In genomic region chr10:62067560-62067959, GRCh38 we compare ENCODE assay signal across 23 cellular contexts.
DNase-seq lines count a peak whose midpoint lies in the region; ATAC-seq and TF ChIP-seq lines count a peak whose summit lies in the region.
"Had no signal": no experiment of that assay in that cellular context is flagged by ENCODE, and none has a peak within 500 bp of the region (broad histone marks: within the 10 kb centered on the region; RNA-seq: fewer than 3 reads in every experiment).

No MANE protein-coding gene starts in this region.

- H3K36me3 ChIP-seq in lung (ENCODE audit: control insufficient read depth in 2 of 2, insufficient read depth in 2 of 2, low read length in 2 of 2), result peaks cover 6 to 19% of the 10 kb centered on the region in 2 donors
- peaks cover 24% of the 10 kb centered on the region for H3K36me3 ChIP-seq in upper lobe of right lung
- H3K36me3 ChIP-seq: colonic mucosa had no signal

- H3K4me1 ChIP-seq in lung (ENCODE audit: control insufficient read depth in 2 of 2, insufficient read depth in 2 of 2, low read length in 2 of 2) (peaks cover 0 to 37% of the 10 kb centered on the region in 2 donors), upper lobe of right lung (peaks cover 8% of the 10 kb centered on the region)
- H3K4me1 ChIP-seq: colonic mucosa, Peyer's patch had no signal

- no peak for ATAC-seq in lung (ENCODE audit: insufficient read depth, low FRiP score)
- no peak for ATAC-seq in upper lobe of right lung
- ATAC-seq in effector memory CD8-positive, alpha-beta T cell (replicated peaks), result no peak
- no peak for ATAC-seq in HG03045 (IDR thresholded peaks at IDR 0.05; ENCODE audit: unreplicated experiment)
- ATAC-seq: WTC11 had no signal

- 97 to 100% methylated on average over 1 of the region's 1 CpG for WGBS in lung, 2 donors

- CTCF ChIA-PET in activated CD4-positive, alpha-beta memory T cell treated with anti-CD3 and anti-CD28 coated beads, Interleukin-2, amount 10 ng/mL, durations not matched to agents 7 days and 5 days (lab: Charles Lee), result no interaction called here

- H3K36me3 Mint-ChIP-seq in activated naive CD4-positive, alpha-beta T cell treated with anti-CD3 and anti-CD28 coated beads, Interleukin-2, amount 50 U/mL, for 24 hours, result peaks cover 51% of the 10 kb centered on the region
- peaks cover 95% of the 10 kb centered on the region for H3K36me3 Mint-ChIP-seq in activated CD4-positive, alpha-beta memory T cell treated with anti-CD3 and anti-CD28 coated beads, Interleukin-2, amount 10 ng/mL, durations not matched to agents 7 days and 5 days (ENCODE audit: low read depth)
- H3K36me3 Mint-ChIP-seq in effector memory CD8-positive, alpha-beta T cell (ENCODE audit: insufficient read depth), result peaks cover 47% of the 10 kb centered on the region
- H3K36me3 Mint-ChIP-seq: WTC11 had no signal

- H3K27ac Mint-ChIP-seq in activated naive CD4-positive, alpha-beta T cell treated with anti-CD3 and anti-CD28 coated beads, Interleukin-2, amount 50 U/mL, for 24 hours, result peak overlapping the region; percentile 35
- H3K27ac Mint-ChIP-seq in activated CD4-positive, alpha-beta memory T cell treated with anti-CD3 and anti-CD28 coated beads, Interleukin-2, amount 10 ng/mL, durations not matched to agents 7 days and 5 days, result peak overlapping the region; percentile 16
- peak overlapping the region in 1 of 2 donors; percentile 46 for H3K27ac Mint-ChIP-seq in effector memory CD8-positive, alpha-beta T cell
- H3K27ac Mint-ChIP-seq: brain, nephron, WTC11 had no signal

- H3K27ac ChIP-seq in lung (ENCODE audit: low read depth in 1 of 2, low read length in 1 of 2), result peak overlapping the region; percentile 33 to 76
- peak overlapping the region; percentile 58 for H3K27ac ChIP-seq in upper lobe of right lung
- H3K27ac ChIP-seq: colonic mucosa, HL-60, Peyer's patch, SJSA1 had no signal

- TF ChIP-seq CTCF in lung (IDR thresholded peaks at IDR 0.05; ENCODE audit: control extremely low read depth, extremely low read depth) (no peak), upper lobe of right lung (IDR thresholded peaks at IDR 0.05) (no peak)

- no peaks in the 10 kb centered on the region for H3K27me3 Mint-ChIP-seq in activated naive CD4-positive, alpha-beta T cell treated with anti-CD3 and anti-CD28 coated beads, Interleukin-2, amount 50 U/mL, for 24 hours
- H3K27me3 Mint-ChIP-seq in activated CD4-positive, alpha-beta memory T cell treated with anti-CD3 and anti-CD28 coated beads, Interleukin-2, amount 10 ng/mL, durations not matched to agents 7 days and 5 days, result no peaks in the 10 kb centered on the region
- no peaks in the 10 kb centered on the region for H3K27me3 Mint-ChIP-seq in effector memory CD8-positive, alpha-beta T cell
- H3K27me3 Mint-ChIP-seq: brain had no signal

- H3K9me3 ChIP-seq in lung (ENCODE audit: control insufficient read depth in 2 of 2, insufficient read depth in 1 of 2, low read length in 1 of 2), result no peaks in the 10 kb centered on the region
- H3K9me3 ChIP-seq in upper lobe of right lung, result no peaks in the 10 kb centered on the region
- H3K9me3 ChIP-seq: colonic mucosa, Peyer's patch, SJSA1, stomach had no signal

- POLR2A ChIA-PET in activated CD4-positive, alpha-beta memory T cell treated with anti-CD3 and anti-CD28 coated beads, Interleukin-2, amount 10 ng/mL, durations not matched to agents 7 days and 5 days (lab: Charles Lee), result interaction anchor here (1.5 to 14.7 kb wide), 2 partner anchors 11 to 16 kb away, joined by 4 to 216 read pairs; no protein-coding TSS in a partner anchor

- H3K4me1 Mint-ChIP-seq in activated naive CD4-positive, alpha-beta T cell treated with anti-CD3 and anti-CD28 coated beads, Interleukin-2, amount 50 U/mL, for 24 hours, result peaks cover 69% of the 10 kb centered on the region
- peaks cover 83% of the 10 kb centered on the region for H3K4me1 Mint-ChIP-seq in activated CD4-positive, alpha-beta memory T cell treated with anti-CD3 and anti-CD28 coated beads, Interleukin-2, amount 10 ng/mL, durations not matched to agents 7 days and 5 days
- peaks cover under 1 to 5% of the 10 kb centered on the region in 2 donors for H3K4me1 Mint-ChIP-seq in effector memory CD8-positive, alpha-beta T cell (ENCODE audit: low read depth in 2 of 2)

- H3K27me3 ChIP-seq in lung (ENCODE audit: control insufficient read depth, insufficient read depth) (no peaks in the 10 kb centered on the region), upper lobe of right lung (no peaks in the 10 kb centered on the region)
- H3K27me3 ChIP-seq: colonic mucosa, Peyer's patch, SJSA1, stomach had no signal

- intact Hi-C loops in upper lobe of right lung (cut with DNase I), result no loop called here

- H3K9me3 Mint-ChIP-seq in activated naive CD4-positive, alpha-beta T cell treated with anti-CD3 and anti-CD28 coated beads, Interleukin-2, amount 50 U/mL, for 24 hours, result no peaks in the 10 kb centered on the region
- H3K9me3 Mint-ChIP-seq in activated CD4-positive, alpha-beta memory T cell treated with anti-CD3 and anti-CD28 coated beads, Interleukin-2, amount 10 ng/mL, durations not matched to agents 7 days and 5 days, result no peaks in the 10 kb centered on the region
- no peaks in the 10 kb centered on the region for H3K9me3 Mint-ChIP-seq in effector memory CD8-positive, alpha-beta T cell
- H3K9me3 Mint-ChIP-seq: brain, nephron, WTC11 had no signal

- no peak for DNase-seq in activated naive CD4-positive, alpha-beta T cell treated with Interleukin-2 at 50 U/mL for 16 hours
- no peak for DNase-seq in activated CD4-positive, alpha-beta memory T cell treated with anti-CD3 and anti-CD28 coated beads, Interleukin-2, amount 10 ng/mL, durations not matched to agents 7 days and 5 days
- DNase-seq in lung (ENCODE audit: low spot score), result no peak
- no peak for DNase-seq in upper lobe of right lung
- DNase-seq in NCI-H2196 treated with DMSO at 0.1 percent for 48 hours (lab: John Stamatoyannopoulos, UW; ENCODE audit: unreplicated experiment), result no peak
- DNase-seq in effector memory CD8-positive, alpha-beta T cell, result no peak
- DNase-seq: activated gamma-delta T cell treated with Interleukin-2 at 50 U/mL for 16 hours; colonic mucosa; DMS79 treated with DMSO at 0.1 percent for 48 hours; MV-4-11; NCI-H1694 treated with DMSO at 0.1 percent for 48 hours; Peyer's patch; posterior cingulate gyrus; small intestine; stimulated activated CD4-positive, alpha-beta T cell treated with anti-CD3 and anti-CD28 coated beads, Interleukin-2, amount 100 ng/mL, for 48 hours; stomach had no signal

- H3K4me3 ChIP-seq in lung (no peak overlapping the region), upper lobe of right lung (no peak overlapping the region)
- H3K4me3 ChIP-seq: colonic mucosa, Peyer's patch, SJSA1, stomach had no signal

- H3K4me3 Mint-ChIP-seq in activated naive CD4-positive, alpha-beta T cell treated with anti-CD3 and anti-CD28 coated beads, Interleukin-2, amount 50 U/mL, for 24 hours, result no peak overlapping the region
- H3K4me3 Mint-ChIP-seq in activated CD4-positive, alpha-beta memory T cell treated with anti-CD3 and anti-CD28 coated beads, Interleukin-2, amount 10 ng/mL, durations not matched to agents 7 days and 5 days, result no peak overlapping the region
- H3K4me3 Mint-ChIP-seq in effector memory CD8-positive, alpha-beta T cell, result no peak overlapping the region
- H3K4me3 Mint-ChIP-seq: brain, nephron, WTC11 had no signal
